Comparison of ENCODE assay signal across 1 cellular context in genomic region chr17:63399316-63399715, GRCh38.
A peak's percentile ranks its signal among the peaks of the same experiment; 100 is the strongest.
TF ChIP-seq lines count a peak whose summit lies in the region.

No MANE protein-coding gene starts in this region.

TF ChIP-seq in SK-N-SH treated with all-trans-retinoic acid at 6 μM for 48 hours, 23 proteins besides CTCF, POLR2A, EP300 and RAD21 (continued from another document):
- no peak for TF ChIP-seq PATZ1 (CRISPR knock-in tag; IDR thresholded peaks at IDR 0.05; ENCODE audit: borderline replicate concordance)
- TF ChIP-seq RARB (CRISPR knock-in tag; IDR thresholded peaks at IDR 0.05) = no peak
- TF ChIP-seq CREB5 (CRISPR knock-in tag; IDR thresholded peaks at IDR 0.05; ENCODE audit: low read depth) = no peak
- TF ChIP-seq TSHZ2 (CRISPR knock-in tag; IDR thresholded peaks at IDR 0.05) = no peak; the same call in 1 of the 2 replicates
- TF ChIP-seq TCF4 (CRISPR knock-in tag; IDR thresholded peaks at IDR 0.05; ENCODE audit: borderline replicate concordance) = peak; percentile 52
